35 cellular contexts compared by ENCODE assay signal in the genomic region with DNA sequence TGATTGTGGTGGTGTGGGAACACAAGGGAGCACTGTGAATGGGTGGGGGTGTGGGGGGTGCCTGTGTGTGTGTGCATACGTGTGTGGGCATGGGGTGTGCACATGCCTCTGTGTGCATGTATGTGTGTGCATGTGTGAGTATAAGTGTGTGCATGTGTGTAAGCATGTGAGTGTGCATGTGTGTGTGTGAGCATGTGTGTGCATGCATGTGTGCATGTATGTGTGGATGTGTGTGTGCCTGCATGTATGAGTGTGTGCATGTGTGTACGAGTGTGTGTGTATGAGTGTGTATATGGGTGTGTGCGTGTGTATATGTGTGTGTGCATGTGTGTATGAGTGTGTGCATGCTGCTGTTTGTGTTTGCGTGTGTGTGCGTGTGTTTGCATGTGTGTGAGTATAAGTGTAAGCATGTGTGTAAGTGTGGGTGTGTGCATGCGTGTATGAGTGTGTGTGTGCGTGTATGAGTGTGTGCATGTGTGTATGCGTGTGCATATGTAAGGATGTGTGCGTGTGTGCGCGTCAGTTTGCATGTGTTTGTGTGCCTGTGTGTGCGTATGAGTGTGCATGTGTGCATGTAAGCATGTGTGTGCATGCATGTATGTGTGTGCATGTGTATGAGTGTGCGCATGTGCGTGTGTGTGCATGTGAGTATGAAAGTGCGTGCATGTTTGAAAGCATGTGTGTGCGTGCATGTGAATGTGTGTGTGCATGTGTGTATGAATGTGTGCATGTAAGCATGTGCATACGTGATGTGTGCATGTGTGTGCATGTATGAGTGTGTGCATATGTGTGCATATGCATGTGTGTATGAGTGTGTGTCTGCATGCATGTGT. TPM values are rescaled to one million over a fixed set of nuclear protein-coding genes. Genes with fewer than 3 reads are reported as not detected.
"Had no signal": no experiment of that assay in that cellular context is flagged by ENCODE, and none has a peak within 500 bp of the region (broad histone marks: within the 10 kb centered on the region; RNA-seq: fewer than 3 reads in every experiment).

No MANE protein-coding gene starts in this region.

- H3K4me1 Mint-ChIP-seq: activated naive CD8-positive, alpha-beta T cell treated with anti-CD3 and anti-CD28 coated beads for 36 hours had no signal

- H3K4me1 ChIP-seq: adrenal gland, heart left ventricle, testis, transverse colon, uterus had no signal

- ATAC-seq: body of pancreas; effector memory CD8-positive, alpha-beta T cell; heart left ventricle; natural killer cell treated with Interleukin-12 subunit alpha and Interleukin-12 subunit beta and Interleukin-15 and Interleukin-18, amount 100 ng/mL, for 72 hours; sciatic nerve; stimulated activated naive CD8-positive, alpha-beta T cell treated with anti-CD3 and anti-CD28 coated beads, Interleukin-15, Interleukin-2, amounts not matched to agents 100 U/mL and 50 U/mL, for 24 hours had no signal

- H3K9me3 Mint-ChIP-seq: effector memory CD8-positive, alpha-beta T cell; immature natural killer cell had no signal

- H3K27ac ChIP-seq: adrenal gland, body of pancreas, coronary artery, dorsolateral prefrontal cortex, heart left ventricle, neutrophil, skin epidermis, testis, transverse colon, uterus had no signal

- H3K27me3 ChIP-seq: testis had no signal

- H3K9me3 ChIP-seq: adrenal gland, body of pancreas, heart left ventricle, neutrophil, testis, transverse colon, uterus had no signal

- H3K36me3 Mint-ChIP-seq: activated naive CD8-positive, alpha-beta T cell treated with anti-CD3 and anti-CD28 coated beads for 36 hours; immature natural killer cell; natural killer cell treated with Interleukin-12 subunit alpha and Interleukin-12 subunit beta and Interleukin-15 and Interleukin-18, amount 100 ng/mL, for 72 hours had no signal

- H3K27ac Mint-ChIP-seq: activated naive CD4-positive, alpha-beta T cell treated with anti-CD3 and anti-CD28 coated beads for 36 hours; activated naive CD8-positive, alpha-beta T cell treated with anti-CD3 and anti-CD28 coated beads for 36 hours; effector memory CD8-positive, alpha-beta T cell; natural killer cell treated with Interleukin-12 subunit alpha and Interleukin-12 subunit beta and Interleukin-15 and Interleukin-18, amount 100 ng/mL, for 72 hours had no signal

- FAIRE-seq: endothelial cell of umbilical vein, kidney had no signal

- H3K4me3 Mint-ChIP-seq: activated naive CD4-positive, alpha-beta T cell treated with anti-CD3 and anti-CD28 coated beads for 36 hours; activated naive CD8-positive, alpha-beta T cell treated with anti-CD3 and anti-CD28 coated beads for 36 hours; effector memory CD8-positive, alpha-beta T cell; immature natural killer cell; natural killer cell treated with Interleukin-12 subunit alpha and Interleukin-12 subunit beta and Interleukin-15 and Interleukin-18, amount 100 ng/mL, for 72 hours had no signal

- H3K4me3 ChIP-seq: adrenal gland, body of pancreas, coronary artery, dorsolateral prefrontal cortex, heart left ventricle, skin epidermis, testis, transverse colon, uterus had no signal

- DNase-seq: activated CD4-positive, alpha-beta T cell treated with anti-CD3 and anti-CD28 coated beads for 4 hours; activated CD4-positive, alpha-beta T cell treated with anti-CD3 and anti-CD28 coated beads, Interleukin-2, amount 50 U/mL, for 4 hours; activated effector memory CD4-positive, alpha-beta T cell treated with anti-CD3 and anti-CD28 coated beads, Interleukin-2, amount 50 U/mL, for 16 hours; activated naive CD4-positive, alpha-beta T cell treated with anti-CD3 and anti-CD28 coated beads for 36 hours; activated naive CD8-positive, alpha-beta T cell treated with anti-CD3 and anti-CD28 coated beads for 36 hours; adrenal gland; aorta; body of pancreas; dorsolateral prefrontal cortex; effector memory CD8-positive, alpha-beta T cell; hypothalamus; immature natural killer cell; stimulated activated CD4-positive, alpha-beta T cell treated with anti-CD3 and anti-CD28 coated beads, Interleukin-12 subunit alpha, Interleukin-12 subunit beta, amount 100 ng/mL, for 4 hours; stimulated activated CD4-positive, alpha-beta T cell treated with anti-CD3 and anti-CD28 coated beads, Interleukin-4, amount 100 ng/mL, for 1 hour; stimulated activated naive CD8-positive, alpha-beta T cell treated with anti-CD3 and anti-CD28 coated beads, Interleukin-15, Interleukin-2, amounts not matched to agents 100 U/mL and 50 U/mL, for 24 hours; testis; transverse colon; uterus had no signal

- H3K36me3 ChIP-seq: adrenal gland, heart left ventricle, neutrophil, transverse colon, uterus had no signal

RNA-seq across cellular contexts. Expression of a gene that starts 8.6 kb away (rescaled TPM):
- total RNA-seq: activated naive CD4-positive, alpha-beta T cell treated with anti-CD3 and anti-CD28 coated beads for 36 hours; activated naive CD8-positive, alpha-beta T cell treated with anti-CD3 and anti-CD28 coated beads for 36 hours; adrenal gland; aorta; cardiac septum; cerebellum; endothelial cell of umbilical vein; fibroblast of lung; fibroblast of villous mesenchyme; mononuclear cell; myocyte; natural killer cell treated with Interleukin-12 subunit alpha and Interleukin-12 subunit beta and Interleukin-15 and Interleukin-18, amount 100 ng/mL, for 72 hours; osteocyte; renal cortical epithelial cell; T-helper 1 cell treated with Interleukin-12 subunit alpha and Interleukin-12 subunit beta and Interleukin-4 antibody, amounts not matched to agents 30 ng/mL and 1 ng/mL, for 36 hours had no signal

RNA-seq across cellular contexts. Expression of a gene that starts 24.0 kb away (rescaled TPM):
- total RNA-seq: activated naive CD4-positive, alpha-beta T cell treated with anti-CD3 and anti-CD28 coated beads for 36 hours; activated naive CD8-positive, alpha-beta T cell treated with anti-CD3 and anti-CD28 coated beads for 36 hours; endothelial cell of umbilical vein; fibroblast of lung; fibroblast of villous mesenchyme; mononuclear cell; myocyte; osteocyte; renal cortical epithelial cell; T-helper 1 cell treated with Interleukin-12 subunit alpha and Interleukin-12 subunit beta and Interleukin-4 antibody, amounts not matched to agents 30 ng/mL and 1 ng/mL, for 36 hours had no signal

RNA-seq across cellular contexts. Expression of a gene that starts 34.5 kb away (rescaled TPM):
- total RNA-seq: activated naive CD4-positive, alpha-beta T cell treated with anti-CD3 and anti-CD28 coated beads for 36 hours; activated naive CD8-positive, alpha-beta T cell treated with anti-CD3 and anti-CD28 coated beads for 36 hours; cerebellum; endothelial cell of umbilical vein; fibroblast of lung; fibroblast of villous mesenchyme; mononuclear cell; myocyte; osteocyte; renal cortical epithelial cell; T-helper 1 cell treated with Interleukin-12 subunit alpha and Interleukin-12 subunit beta and Interleukin-4 antibody, amounts not matched to agents 30 ng/mL and 1 ng/mL, for 36 hours had no signal

RNA-seq across cellular contexts. Expression of a gene that starts 39.4 kb away (rescaled TPM):
- total RNA-seq: activated naive CD4-positive, alpha-beta T cell treated with anti-CD3 and anti-CD28 coated beads for 36 hours; activated naive CD8-positive, alpha-beta T cell treated with anti-CD3 and anti-CD28 coated beads for 36 hours; body of pancreas; cardiac septum; cerebellum; dorsolateral prefrontal cortex; endothelial cell of umbilical vein; fibroblast of lung; fibroblast of villous mesenchyme; heart left ventricle; mononuclear cell; myocyte; osteocyte; renal cortical epithelial cell; T-helper 1 cell treated with Interleukin-12 subunit alpha and Interleukin-12 subunit beta and Interleukin-4 antibody, amounts not matched to agents 30 ng/mL and 1 ng/mL, for 36 hours had no signal
